In the genomic region with DNA sequence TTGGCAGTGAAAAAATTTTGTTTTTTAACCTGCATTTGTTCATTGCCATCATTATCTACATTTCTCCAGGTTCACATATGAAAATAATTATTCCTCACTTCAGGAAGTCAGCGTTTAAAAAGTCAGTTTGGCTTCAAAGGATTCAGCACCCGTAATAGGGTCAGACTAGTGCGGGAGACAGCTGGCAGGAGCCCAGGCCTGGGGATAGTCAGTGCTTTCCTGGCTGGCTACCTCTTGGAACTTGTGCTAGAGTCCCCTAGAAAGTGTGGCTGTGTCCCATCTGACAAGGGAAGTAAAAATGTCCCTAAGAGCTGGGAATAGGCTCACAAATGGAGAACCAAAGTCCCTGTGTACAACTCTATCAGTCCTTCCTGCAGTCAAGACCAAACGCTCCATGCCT, we compare ENCODE assay signal across 26 cellular contexts.
"Had no signal": no experiment of that assay in that cellular context is flagged by ENCODE, and none has a peak within 500 bp of the region (broad histone marks: within the 10 kb centered on the region; RNA-seq: fewer than 3 reads in every experiment).

No MANE protein-coding gene starts in this region.

- H3K27ac Mint-ChIP-seq: activated naive CD4-positive, alpha-beta T cell treated with anti-CD3 and anti-CD28 coated beads for 36 hours; activated naive CD8-positive, alpha-beta T cell; activated T-helper 17 cell treated with anti-CD3 and anti-CD28 coated beads, Interleukin-2, amount 50 U/mL, for 72 hours; brain; IgD-negative memory B cell; T-helper 1 cell treated with Interleukin-12 subunit alpha and Interleukin-12 subunit beta and Interleukin-4 antibody, amounts not matched to agents 30 μg/mL and 1 μg/mL, for 36 hours; WTC11 had no signal

- FAIRE-seq: astrocyte had no signal

- H3K4me3 Mint-ChIP-seq: activated naive CD4-positive, alpha-beta T cell treated with anti-CD3 and anti-CD28 coated beads for 36 hours; activated naive CD8-positive, alpha-beta T cell; activated T-helper 17 cell treated with anti-CD3 and anti-CD28 coated beads, Interleukin-2, amount 50 U/mL, for 72 hours; brain; IgD-negative memory B cell; T-helper 1 cell treated with Interleukin-12 subunit alpha and Interleukin-12 subunit beta and Interleukin-4 antibody, amounts not matched to agents 30 μg/mL and 1 μg/mL, for 36 hours; WTC11 had no signal

- H3K4me1 Mint-ChIP-seq: IgD-negative memory B cell had no signal

- DNase-seq: activated CD4-positive, alpha-beta T cell treated with anti-CD3 and anti-CD28 coated beads for 48 hours; activated CD4-positive, alpha-beta T cell treated with anti-CD3 and anti-CD28 coated beads, Interleukin-2, amount 50 U/mL, for 48 hours; activated CD4-positive, CD25-positive, alpha-beta regulatory T cell treated with anti-CD3 and anti-CD28 coated beads, Interleukin-2, amount 50 U/mL, for 72 hours; activated CD8-positive, alpha-beta memory T cell treated with anti-CD3 and anti-CD28 coated beads for 24 hours; activated gamma-delta T cell; activated naive CD4-positive, alpha-beta T cell treated with anti-CD3 and anti-CD28 coated beads for 36 hours; activated T-cell treated with anti-CD3 and anti-CD28 coated beads, Interleukin-2, amount 50 U/mL, for 48 hours; amygdala; MG63; MV-4-11; NCI-H1105; NCI-H1436; NCI-H187; NCI-H2081; NCI-H510A treated with DMSO at 0.1 percent for 48 hours; Peyer's patch; SHP77 treated with DMSO at 0.1 percent for 48 hours had no signal

- ATAC-seq: activated T-helper 17 cell treated with anti-CD3 and anti-CD28 coated beads, Interleukin-2, amount 50 U/mL, for 72 hours; WTC11 had no signal

- H3K36me3 Mint-ChIP-seq: activated naive CD8-positive, alpha-beta T cell; brain; WTC11 had no signal

- H3K27ac ChIP-seq: KMS-11, Peyer's patch, RWPE1 had no signal

- H3K9me3 Mint-ChIP-seq: activated naive CD4-positive, alpha-beta T cell treated with anti-CD3 and anti-CD28 coated beads for 36 hours; activated T-helper 17 cell treated with anti-CD3 and anti-CD28 coated beads, Interleukin-2, amount 50 U/mL, for 72 hours; IgD-negative memory B cell; T-helper 1 cell treated with Interleukin-12 subunit alpha and Interleukin-12 subunit beta and Interleukin-4 antibody, amounts not matched to agents 30 μg/mL and 1 μg/mL, for 36 hours; WTC11 had no signal

- H3K9me3 ChIP-seq: MG63, Peyer's patch had no signal

- H3K27me3 Mint-ChIP-seq: activated naive CD8-positive, alpha-beta T cell had no signal

- H3K4me3 ChIP-seq: MG63, Peyer's patch had no signal

- H3K27me3 ChIP-seq: MG63, Peyer's patch had no signal

- H3K36me3 ChIP-seq: MG63, Peyer's patch had no signal
